ENCODE assay signal across 1 cellular context in the genomic region with DNA sequence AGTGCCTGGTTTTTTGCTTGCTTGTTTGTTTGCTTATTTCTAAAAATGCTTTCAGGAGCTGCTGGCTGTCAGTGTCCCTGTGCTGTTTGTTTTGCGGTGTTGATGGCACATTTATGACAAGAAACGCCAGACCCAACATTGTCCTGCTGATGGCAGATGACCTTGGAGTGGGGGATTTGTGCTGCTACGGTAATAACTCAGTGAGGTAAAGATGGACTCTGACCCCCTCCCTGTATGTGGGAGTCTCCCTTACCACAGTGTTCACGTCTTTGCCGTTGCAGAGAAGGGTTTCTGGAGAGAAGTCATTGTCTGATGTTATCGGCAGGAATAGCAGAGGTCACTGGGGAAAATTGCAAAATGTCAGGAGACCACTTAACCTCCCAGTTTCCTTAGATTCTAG.
TF ChIP-seq lines count a peak whose summit lies in the region.

A gene with protein sequence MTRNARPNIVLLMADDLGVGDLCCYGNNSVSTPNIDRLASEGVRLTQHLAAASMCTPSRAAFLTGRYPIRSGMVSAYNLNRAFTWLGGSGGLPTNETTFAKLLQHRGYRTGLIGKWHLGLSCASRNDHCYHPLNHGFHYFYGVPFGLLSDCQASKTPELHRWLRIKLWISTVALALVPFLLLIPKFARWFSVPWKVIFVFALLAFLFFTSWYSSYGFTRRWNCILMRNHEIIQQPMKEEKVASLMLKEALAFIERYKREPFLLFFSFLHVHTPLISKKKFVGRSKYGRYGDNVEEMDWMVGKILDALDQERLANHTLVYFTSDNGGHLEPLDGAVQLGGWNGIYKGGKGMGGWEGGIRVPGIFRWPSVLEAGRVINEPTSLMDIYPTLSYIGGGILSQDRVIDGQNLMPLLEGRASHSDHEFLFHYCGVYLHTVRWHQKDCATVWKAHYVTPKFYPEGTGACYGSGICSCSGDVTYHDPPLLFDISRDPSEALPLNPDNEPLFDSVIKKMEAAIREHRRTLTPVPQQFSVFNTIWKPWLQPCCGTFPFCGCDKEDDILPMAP (plus strand): TSS at position 47 of the 400 bp plus-strand sequence. CDS start 67 bp downstream, at position 114.

TF ChIP-seq in HepG2, 621 proteins besides CTCF, POLR2A, EP300 and RAD21 (continued from another document):
- TF ChIP-seq ZNF256 (CRISPR knock-in tag; conservative IDR thresholded peaks at IDR 0.05) (no peak), BRCA1 (CRISPR knock-in tag; IDR thresholded peaks at IDR 0.05) (no peak), HNRNPUL1 (IDR thresholded peaks at IDR 0.05; ENCODE audit: low read depth, low read length) (no peak), ZNF670 (CRISPR knock-in tag; IDR thresholded peaks at IDR 0.05; ENCODE audit: borderline replicate concordance) (no peak), ZNF780A (CRISPR knock-in tag; IDR thresholded peaks at IDR 0.05) (no peak), YY1 (IDR thresholded peaks at IDR 0.05; ENCODE audit: insufficient read depth, insufficient replicate concordance, low read depth, low read length) (no peak), HMG20B (CRISPR knock-in tag; conservative IDR thresholded peaks at IDR 0.05) (no peak), PCBP2 (optimal IDR thresholded peaks at IDR 0.05; ENCODE audit: low read depth, low read length, poor library complexity, severe bottlenecking) (no peak), ZSCAN9 (CRISPR knock-in tag; IDR thresholded peaks at IDR 0.05; ENCODE audit: borderline replicate concordance) (no peak)
- TF ChIP-seq, protein P1, sequence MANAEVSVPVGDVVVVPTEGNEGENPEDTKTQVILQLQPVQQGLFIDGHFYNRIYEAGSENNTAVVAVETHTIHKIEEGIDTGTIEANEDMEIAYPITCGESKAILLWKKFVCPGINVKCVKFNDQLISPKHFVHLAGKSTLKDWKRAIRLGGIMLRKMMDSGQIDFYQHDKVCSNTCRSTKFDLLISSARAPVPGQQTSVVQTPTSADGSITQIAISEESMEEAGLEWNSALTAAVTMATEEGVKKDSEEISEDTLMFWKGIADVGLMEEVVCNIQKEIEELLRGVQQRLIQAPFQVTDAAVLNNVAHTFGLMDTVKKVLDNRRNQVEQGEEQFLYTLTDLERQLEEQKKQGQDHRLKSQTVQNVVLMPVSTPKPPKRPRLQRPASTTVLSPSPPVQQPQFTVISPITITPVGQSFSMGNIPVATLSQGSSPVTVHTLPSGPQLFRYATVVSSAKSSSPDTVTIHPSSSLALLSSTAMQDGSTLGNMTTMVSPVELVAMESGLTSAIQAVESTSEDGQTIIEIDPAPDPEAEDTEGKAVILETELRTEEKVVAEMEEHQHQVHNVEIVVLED (CRISPR knock-in tag; IDR thresholded peaks at IDR 0.05; ENCODE audit: borderline replicate concordance) = no peak
- TF ChIP-seq, protein P2, sequence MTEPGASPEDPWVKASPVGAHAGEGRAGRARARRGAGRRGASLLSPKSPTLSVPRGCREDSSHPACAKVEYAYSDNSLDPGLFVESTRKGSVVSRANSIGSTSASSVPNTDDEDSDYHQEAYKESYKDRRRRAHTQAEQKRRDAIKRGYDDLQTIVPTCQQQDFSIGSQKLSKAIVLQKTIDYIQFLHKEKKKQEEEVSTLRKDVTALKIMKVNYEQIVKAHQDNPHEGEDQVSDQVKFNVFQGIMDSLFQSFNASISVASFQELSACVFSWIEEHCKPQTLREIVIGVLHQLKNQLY (CRISPR knock-in tag; IDR thresholded peaks at IDR 0.05) = no peak
- TF ChIP-seq, protein P3, sequence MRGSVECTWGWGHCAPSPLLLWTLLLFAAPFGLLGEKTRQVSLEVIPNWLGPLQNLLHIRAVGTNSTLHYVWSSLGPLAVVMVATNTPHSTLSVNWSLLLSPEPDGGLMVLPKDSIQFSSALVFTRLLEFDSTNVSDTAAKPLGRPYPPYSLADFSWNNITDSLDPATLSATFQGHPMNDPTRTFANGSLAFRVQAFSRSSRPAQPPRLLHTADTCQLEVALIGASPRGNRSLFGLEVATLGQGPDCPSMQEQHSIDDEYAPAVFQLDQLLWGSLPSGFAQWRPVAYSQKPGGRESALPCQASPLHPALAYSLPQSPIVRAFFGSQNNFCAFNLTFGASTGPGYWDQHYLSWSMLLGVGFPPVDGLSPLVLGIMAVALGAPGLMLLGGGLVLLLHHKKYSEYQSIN (CRISPR knock-in tag; IDR thresholded peaks at IDR 0.05; ENCODE audit: borderline replicate concordance) = no peak
- TF ChIP-seq, protein P4, sequence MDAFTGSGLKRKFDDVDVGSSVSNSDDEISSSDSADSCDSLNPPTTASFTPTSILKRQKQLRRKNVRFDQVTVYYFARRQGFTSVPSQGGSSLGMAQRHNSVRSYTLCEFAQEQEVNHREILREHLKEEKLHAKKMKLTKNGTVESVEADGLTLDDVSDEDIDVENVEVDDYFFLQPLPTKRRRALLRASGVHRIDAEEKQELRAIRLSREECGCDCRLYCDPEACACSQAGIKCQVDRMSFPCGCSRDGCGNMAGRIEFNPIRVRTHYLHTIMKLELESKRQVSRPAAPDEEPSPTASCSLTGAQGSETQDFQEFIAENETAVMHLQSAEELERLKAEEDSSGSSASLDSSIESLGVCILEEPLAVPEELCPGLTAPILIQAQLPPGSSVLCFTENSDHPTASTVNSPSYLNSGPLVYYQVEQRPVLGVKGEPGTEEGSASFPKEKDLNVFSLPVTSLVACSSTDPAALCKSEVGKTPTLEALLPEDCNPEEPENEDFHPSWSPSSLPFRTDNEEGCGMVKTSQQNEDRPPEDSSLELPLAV (CRISPR knock-in tag; conservative IDR thresholded peaks at IDR 0.05; ENCODE audit: low read depth) = no peak
- TF ChIP-seq, protein P5, sequence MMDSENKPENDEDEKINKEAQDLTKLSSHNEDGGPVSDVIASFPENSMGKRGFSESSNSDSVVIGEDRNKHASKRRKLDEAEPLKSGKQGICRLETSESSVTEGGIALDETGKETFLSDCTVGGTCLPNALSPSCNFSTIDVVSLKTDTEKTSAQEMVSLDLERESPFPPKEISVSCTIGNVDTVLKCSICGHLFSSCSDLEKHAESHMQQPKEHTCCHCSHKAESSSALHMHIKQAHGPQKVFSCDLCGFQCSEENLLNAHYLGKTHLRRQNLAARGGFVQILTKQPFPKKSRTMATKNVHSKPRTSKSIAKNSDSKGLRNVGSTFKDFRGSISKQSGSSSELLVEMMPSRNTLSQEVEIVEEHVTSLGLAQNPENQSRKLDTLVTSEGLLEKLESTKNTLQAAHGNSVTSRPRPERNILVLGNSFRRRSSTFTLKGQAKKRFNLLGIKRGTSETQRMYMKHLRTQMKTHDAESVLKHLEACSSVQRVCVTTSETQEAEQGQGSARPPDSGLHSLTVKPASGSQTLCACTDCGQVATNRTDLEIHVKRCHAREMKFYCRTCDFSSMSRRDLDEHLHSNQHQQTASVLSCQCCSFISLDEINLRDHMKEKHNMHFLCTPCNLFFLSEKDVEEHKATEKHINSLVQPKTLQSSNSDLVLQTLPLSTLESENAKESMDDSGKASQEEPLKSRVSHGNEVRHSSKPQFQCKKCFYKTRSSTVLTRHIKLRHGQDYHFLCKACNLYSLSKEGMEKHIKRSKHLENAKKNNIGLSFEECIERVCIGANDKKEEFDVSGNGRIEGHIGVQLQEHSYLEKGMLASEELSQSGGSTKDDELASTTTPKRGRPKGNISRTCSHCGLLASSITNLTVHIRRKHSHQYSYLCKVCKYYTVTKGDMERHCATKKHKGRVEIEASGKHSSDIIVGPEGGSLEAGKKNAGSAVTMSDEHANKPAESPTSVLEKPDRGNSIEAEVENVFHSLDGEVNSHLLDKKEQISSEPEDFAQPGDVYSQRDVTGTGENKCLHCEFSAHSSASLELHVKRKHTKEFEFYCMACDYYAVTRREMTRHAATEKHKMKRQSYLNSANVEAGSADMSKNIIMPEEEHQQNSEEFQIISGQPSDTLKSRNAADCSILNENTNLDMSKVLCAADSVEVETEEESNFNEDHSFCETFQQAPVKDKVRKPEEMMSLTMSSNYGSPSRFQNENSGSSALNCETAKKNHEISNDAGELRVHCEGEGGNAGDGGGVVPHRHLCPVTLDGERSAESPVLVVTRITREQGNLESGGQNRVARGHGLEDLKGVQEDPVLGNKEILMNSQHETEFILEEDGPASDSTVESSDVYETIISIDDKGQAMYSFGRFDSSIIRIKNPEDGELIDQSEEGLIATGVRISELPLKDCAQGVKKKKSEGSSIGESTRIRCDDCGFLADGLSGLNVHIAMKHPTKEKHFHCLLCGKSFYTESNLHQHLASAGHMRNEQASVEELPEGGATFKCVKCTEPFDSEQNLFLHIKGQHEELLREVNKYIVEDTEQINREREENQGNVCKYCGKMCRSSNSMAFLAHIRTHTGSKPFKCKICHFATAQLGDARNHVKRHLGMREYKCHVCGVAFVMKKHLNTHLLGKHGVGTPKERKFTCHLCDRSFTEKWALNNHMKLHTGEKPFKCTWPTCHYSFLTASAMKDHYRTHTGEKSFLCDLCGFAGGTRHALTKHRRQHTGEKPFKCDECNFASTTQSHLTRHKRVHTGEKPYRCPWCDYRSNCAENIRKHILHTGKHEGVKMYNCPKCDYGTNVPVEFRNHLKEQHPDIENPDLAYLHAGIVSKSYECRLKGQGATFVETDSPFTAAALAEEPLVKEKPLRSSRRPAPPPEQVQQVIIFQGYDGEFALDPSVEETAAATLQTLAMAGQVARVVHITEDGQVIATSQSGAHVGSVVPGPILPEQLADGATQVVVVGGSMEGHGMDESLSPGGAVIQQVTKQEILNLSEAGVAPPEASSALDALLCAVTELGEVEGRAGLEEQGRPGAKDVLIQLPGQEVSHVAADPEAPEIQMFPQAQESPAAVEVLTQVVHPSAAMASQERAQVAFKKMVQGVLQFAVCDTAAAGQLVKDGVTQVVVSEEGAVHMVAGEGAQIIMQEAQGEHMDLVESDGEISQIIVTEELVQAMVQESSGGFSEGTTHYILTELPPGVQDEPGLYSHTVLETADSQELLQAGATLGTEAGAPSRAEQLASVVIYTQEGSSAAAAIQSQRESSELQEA (CRISPR knock-in tag; IDR thresholded peaks at IDR 0.05; ENCODE audit: not compliant biosample characterization) = no peak
